ENCODE assay signal across 8 cellular contexts in the genomic region with DNA sequence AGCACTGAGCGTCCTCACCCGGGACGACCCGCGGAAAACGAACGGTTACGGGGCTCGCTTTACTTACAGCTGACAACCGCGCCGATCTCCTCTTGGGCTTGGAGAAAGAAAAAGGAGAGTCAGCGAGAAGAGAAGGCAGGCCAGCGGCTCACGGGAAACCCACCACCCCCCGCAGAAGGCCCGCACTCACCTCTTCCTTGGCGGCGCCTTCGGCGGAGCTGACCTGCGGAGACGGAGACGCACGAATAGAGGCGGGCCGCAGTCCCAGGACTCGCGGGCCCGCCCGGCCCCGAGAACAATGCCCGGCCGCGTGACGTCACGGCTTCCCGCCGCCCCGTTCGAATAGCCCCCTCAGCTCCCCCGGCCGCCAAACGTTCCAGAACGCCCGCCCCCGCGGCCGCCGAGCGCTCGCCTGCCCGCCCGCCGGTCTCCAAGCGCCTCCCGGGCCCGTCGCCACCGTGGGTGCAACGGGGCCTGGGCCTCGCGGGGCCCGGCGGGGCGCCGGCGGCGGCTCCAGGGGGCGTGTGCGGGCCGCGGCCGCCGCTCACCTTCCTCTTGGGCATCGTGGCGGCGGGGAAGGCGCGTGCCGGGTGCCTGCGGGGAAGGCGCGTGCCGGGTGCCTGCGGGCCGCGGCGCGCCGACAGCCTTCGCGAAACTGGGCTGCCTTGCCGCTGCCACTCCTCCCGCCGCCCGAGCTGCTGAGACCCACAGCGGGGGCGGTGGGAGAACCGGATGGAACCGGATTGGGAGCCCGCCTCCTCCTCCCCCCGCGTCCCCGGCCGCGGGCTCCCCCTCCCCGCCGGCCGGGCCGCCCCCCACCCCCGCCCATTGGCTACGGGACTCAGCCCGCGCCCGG. TPM values are rescaled to one million over a fixed set of nuclear protein-coding genes. Genes with fewer than 3 reads are reported as not detected.
DNase-seq lines count a peak whose midpoint lies in the region; ATAC-seq and TF ChIP-seq lines count a peak whose summit lies in the region.

Gene HMGN1, minus strand, starts transcription at position 734 of the 856 bp plus-strand sequence. Its CDS starts 171 bp downstream, at position 563.

- H3K27ac Mint-ChIP-seq in mesothelial cell of epicardium = peak within 1 kb of the TSS; percentile 100

- H3K4me3 Mint-ChIP-seq in mesothelial cell of epicardium = peak within 1 kb of the TSS; percentile 94

- TF ChIP-seq CTCF in mesothelial cell of epicardium (IDR thresholded peaks at IDR 0.05; ENCODE audit: unreplicated experiment) = no peak

- no peaks in the 10 kb centered on the region for H3K27me3 ChIP-seq in endocrine pancreas (ENCODE audit: control insufficient read depth, insufficient read depth, low read length)

- H3K9me3 Mint-ChIP-seq in mesothelial cell of epicardium = no peaks in the 10 kb centered on the region

- peaks cover 27% of the 10 kb centered on the region for H3K36me3 Mint-ChIP-seq in mesothelial cell of epicardium

- peaks cover 22% of the 10 kb centered on the region for H3K4me1 ChIP-seq in endocrine pancreas (ENCODE audit: control insufficient read depth, insufficient read depth, low read length)

- no peaks in the 10 kb centered on the region for H3K36me3 ChIP-seq in endocrine pancreas (ENCODE audit: control insufficient read depth, insufficient read depth, low read length)

- H3K4me3 ChIP-seq in endocrine pancreas (ENCODE audit: control insufficient read depth, insufficient read depth, low read length) = peak within 1 kb of the TSS; percentile 85

- H3K27me3 Mint-ChIP-seq in mesothelial cell of epicardium (ENCODE audit: low read depth) = no peaks in the 10 kb centered on the region

- H3K9me3 ChIP-seq in endocrine pancreas (ENCODE audit: control insufficient read depth, low read length) = no peaks in the 10 kb centered on the region

- peak within 1 kb of the TSS; percentile 93 for H3K9ac ChIP-seq in endocrine pancreas (ENCODE audit: control insufficient read depth, insufficient read depth, low read length)

- peak; percentile 51 for DNase-seq in COLO829 (ENCODE audit: low spot score)
- DNase-seq in HUDEP-2 (lab: John Stamatoyannopoulos, UW; ENCODE audit: unreplicated experiment in 76 of 76) = peak in 73 of 76 experiments; percentile 36 to 99 (median 92)
- peak; percentile 87 for DNase-seq in NOMO-1 treated with dmso at 0.1 percent for 144 hours (lab: John Stamatoyannopoulos, UW; ENCODE audit: unreplicated experiment)
- DNase-seq in activated CD8-positive, alpha-beta memory T cell treated with anti-CD3 and anti-CD28 coated beads for 48 hours (ENCODE audit: low read depth in 2 of 3, low spot score in 2 of 3) = peak; percentile 45 to 80 (median 66)
- peak; percentile 90 to 91 for DNase-seq in mesothelial cell of epicardium (ENCODE audit: low spot score in 2 of 2, unreplicated experiment in 2 of 2)
- peak; percentile 80 to 85 for DNase-seq in stimulated activated CD8-positive, alpha-beta memory T cell treated with anti-CD3 and anti-CD28 coated beads, Interleukin-15, amount 100 ng/mL, for 48 hours (ENCODE audit: low read depth in 2 of 2)

- peak; percentile 49 for ATAC-seq in GM21381 (IDR thresholded peaks at IDR 0.05; ENCODE audit: unreplicated experiment)

- H3K4me1 Mint-ChIP-seq in mesothelial cell of epicardium = peaks cover 43% of the 10 kb centered on the region

RNA-seq across cellular contexts. Expression of gene HMGN1, which starts in this region (rescaled TPM):
- 459 to 483 TPM (median 479 TPM) in 3 replicates for total RNA-seq in mesothelial cell of epicardium

Comparison
In these comparisons a context has a peak if more than half of its experiments do, and no peak if none do; other contexts are left out.
1. Peak in every context shown above with its lines: DNase-seq, ATAC-seq and H3K4me3 ChIP-seq.